In the genomic region with DNA sequence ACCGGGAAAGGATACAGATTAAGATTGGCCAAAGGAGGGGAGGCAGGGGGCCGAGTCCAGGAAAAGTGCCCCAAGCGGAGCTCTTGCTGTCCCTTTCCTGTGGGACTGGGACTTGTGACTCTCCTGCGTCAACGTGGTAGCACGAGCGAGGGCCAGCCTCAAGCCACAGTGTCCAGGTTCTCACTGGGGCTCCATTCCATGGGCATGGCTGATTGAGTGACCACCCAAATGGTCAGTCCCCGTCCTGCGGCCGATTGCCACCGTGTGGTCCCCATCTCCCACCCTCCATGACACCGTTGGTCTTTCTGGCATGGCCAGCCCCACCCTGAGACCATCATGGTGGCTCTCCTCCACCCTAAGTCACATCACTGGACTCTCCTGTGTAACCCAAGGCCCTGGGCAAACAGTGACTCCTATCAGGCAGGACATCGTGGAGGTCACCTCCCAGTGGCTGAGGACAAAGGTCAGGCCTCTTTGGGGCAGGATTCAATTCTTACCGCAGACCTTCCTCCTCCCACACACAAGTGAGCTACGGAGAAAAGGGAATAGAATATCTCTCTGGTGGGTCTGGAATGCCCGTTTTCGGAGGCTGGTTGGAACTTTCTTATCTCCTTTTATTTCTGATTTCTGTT, we compare ENCODE assay signal across 1 cellular context.
A peak's percentile ranks its signal among the peaks of the same experiment; 100 is the strongest.
TF ChIP-seq lines count a peak whose summit lies in the region.

No MANE protein-coding gene starts in this region.

TF ChIP-seq in K562, 482 proteins besides CTCF, POLR2A, EP300 and RAD21:
- TF ChIP-seq ZNF445 (CRISPR knock-in tag; IDR thresholded peaks at IDR 0.05; ENCODE audit: low read depth) = no peak
- TF ChIP-seq NR2C1 (IDR thresholded peaks at IDR 0.05) = peak; percentile 26; the same call in 1 of the 2 replicates
- TF ChIP-seq NR2C1 (tag; IDR thresholded peaks at IDR 0.05) = peak; percentile 80
- TF ChIP-seq, protein P1, sequence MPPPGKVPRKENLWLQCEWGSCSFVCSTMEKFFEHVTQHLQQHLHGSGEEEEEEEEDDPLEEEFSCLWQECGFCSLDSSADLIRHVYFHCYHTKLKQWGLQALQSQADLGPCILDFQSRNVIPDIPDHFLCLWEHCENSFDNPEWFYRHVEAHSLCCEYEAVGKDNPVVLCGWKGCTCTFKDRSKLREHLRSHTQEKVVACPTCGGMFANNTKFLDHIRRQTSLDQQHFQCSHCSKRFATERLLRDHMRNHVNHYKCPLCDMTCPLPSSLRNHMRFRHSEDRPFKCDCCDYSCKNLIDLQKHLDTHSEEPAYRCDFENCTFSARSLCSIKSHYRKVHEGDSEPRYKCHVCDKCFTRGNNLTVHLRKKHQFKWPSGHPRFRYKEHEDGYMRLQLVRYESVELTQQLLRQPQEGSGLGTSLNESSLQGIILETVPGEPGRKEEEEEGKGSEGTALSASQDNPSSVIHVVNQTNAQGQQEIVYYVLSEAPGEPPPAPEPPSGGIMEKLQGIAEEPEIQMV (tag; conservative IDR thresholded peaks at IDR 0.05; ENCODE audit: low read depth) = no peak
- TF ChIP-seq RCOR1 (IDR thresholded peaks at IDR 0.05; ENCODE audit: borderline replicate concordance in 1 of 2, low read depth in 2 of 2, low read length in 2 of 2) = peak in 1 of 2 experiments; percentile 36; a peak in 1 of 4 replicates
- TF ChIP-seq, protein P2, sequence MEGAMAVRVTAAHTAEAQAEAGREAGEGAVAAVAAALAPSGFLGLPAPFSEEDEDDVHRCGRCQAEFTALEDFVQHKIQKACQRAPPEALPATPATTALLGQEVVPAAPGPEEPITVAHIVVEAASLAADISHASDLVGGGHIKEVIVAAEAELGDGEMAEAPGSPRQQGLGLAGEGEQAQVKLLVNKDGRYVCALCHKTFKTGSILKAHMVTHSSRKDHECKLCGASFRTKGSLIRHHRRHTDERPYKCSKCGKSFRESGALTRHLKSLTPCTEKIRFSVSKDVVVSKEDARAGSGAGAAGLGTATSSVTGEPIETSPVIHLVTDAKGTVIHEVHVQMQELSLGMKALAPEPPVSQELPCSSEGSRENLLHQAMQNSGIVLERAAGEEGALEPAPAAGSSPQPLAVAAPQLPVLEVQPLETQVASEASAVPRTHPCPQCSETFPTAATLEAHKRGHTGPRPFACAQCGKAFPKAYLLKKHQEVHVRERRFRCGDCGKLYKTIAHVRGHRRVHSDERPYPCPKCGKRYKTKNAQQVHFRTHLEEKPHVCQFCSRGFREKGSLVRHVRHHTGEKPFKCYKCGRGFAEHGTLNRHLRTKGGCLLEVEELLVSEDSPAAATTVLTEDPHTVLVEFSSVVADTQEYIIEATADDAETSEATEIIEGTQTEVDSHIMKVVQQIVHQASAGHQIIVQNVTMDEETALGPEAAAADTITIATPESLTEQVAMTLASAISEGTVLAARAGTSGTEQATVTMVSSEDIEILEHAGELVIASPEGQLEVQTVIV (CRISPR knock-in tag; IDR thresholded peaks at IDR 0.05; ENCODE audit: borderline replicate concordance) = no peak
- TF ChIP-seq NCOA2 (IDR thresholded peaks at IDR 0.05; ENCODE audit: partially characterized antibody in 2 of 2) = no peak
- peak; percentile 84 for TF ChIP-seq ESRRA (IDR thresholded peaks at IDR 0.05; ENCODE audit: borderline replicate concordance, low read depth)
- TF ChIP-seq NR2C2 (CRISPR knock-in tag; IDR thresholded peaks at IDR 0.05) = no peak
- peak; percentile 50 for TF ChIP-seq NR2C2 (tag; IDR thresholded peaks at IDR 0.05)
- TF ChIP-seq TCF7 (IDR thresholded peaks at IDR 0.05; ENCODE audit: borderline replicate concordance) = no peak
- TF ChIP-seq ZNF274 (IDR thresholded peaks at IDR 0.05; ENCODE audit: borderline replicate concordance, low read depth, low read length) = no peak
- TF ChIP-seq NCOR1 (IDR thresholded peaks at IDR 0.05) = no peak
- TF ChIP-seq, protein P3, sequence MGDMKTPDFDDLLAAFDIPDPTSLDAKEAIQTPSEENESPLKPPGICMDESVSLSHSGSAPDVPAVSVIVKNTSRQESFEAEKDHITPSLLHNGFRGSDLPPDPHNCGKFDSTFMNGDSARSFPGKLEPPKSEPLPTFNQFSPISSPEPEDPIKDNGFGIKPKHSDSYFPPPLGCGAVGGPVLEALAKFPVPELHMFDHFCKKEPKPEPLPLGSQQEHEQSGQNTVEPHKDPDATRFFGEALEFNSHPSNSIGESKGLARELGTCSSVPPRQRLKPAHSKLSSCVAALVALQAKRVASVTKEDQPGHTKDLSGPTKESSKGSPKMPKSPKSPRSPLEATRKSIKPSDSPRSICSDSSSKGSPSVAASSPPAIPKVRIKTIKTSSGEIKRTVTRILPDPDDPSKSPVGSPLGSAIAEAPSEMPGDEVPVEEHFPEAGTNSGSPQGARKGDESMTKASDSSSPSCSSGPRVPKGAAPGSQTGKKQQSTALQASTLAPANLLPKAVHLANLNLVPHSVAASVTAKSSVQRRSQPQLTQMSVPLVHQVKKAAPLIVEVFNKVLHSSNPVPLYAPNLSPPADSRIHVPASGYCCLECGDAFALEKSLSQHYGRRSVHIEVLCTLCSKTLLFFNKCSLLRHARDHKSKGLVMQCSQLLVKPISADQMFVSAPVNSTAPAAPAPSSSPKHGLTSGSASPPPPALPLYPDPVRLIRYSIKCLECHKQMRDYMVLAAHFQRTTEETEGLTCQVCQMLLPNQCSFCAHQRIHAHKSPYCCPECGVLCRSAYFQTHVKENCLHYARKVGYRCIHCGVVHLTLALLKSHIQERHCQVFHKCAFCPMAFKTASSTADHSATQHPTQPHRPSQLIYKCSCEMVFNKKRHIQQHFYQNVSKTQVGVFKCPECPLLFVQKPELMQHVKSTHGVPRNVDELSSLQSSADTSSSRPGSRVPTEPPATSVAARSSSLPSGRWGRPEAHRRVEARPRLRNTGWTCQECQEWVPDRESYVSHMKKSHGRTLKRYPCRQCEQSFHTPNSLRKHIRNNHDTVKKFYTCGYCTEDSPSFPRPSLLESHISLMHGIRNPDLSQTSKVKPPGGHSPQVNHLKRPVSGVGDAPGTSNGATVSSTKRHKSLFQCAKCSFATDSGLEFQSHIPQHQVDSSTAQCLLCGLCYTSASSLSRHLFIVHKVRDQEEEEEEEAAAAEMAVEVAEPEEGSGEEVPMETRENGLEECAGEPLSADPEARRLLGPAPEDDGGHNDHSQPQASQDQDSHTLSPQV (IDR thresholded peaks at IDR 0.05) = no peak
- no peak for TF ChIP-seq KHSRP (IDR thresholded peaks at IDR 0.05)
- TF ChIP-seq ZNF354B (CRISPR knock-in tag; IDR thresholded peaks at IDR 0.05) = no peak
- no peak for TF ChIP-seq ZKSCAN3 (CRISPR knock-in tag; IDR thresholded peaks at IDR 0.05)
- TF ChIP-seq CBFA2T3 (IDR thresholded peaks at IDR 0.05) = no peak
- TF ChIP-seq, protein P4, sequence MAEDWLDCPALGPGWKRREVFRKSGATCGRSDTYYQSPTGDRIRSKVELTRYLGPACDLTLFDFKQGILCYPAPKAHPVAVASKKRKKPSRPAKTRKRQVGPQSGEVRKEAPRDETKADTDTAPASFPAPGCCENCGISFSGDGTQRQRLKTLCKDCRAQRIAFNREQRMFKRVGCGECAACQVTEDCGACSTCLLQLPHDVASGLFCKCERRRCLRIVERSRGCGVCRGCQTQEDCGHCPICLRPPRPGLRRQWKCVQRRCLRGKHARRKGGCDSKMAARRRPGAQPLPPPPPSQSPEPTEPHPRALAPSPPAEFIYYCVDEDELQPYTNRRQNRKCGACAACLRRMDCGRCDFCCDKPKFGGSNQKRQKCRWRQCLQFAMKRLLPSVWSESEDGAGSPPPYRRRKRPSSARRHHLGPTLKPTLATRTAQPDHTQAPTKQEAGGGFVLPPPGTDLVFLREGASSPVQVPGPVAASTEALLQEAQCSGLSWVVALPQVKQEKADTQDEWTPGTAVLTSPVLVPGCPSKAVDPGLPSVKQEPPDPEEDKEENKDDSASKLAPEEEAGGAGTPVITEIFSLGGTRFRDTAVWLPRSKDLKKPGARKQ (CRISPR knock-in tag; IDR thresholded peaks at IDR 0.05) = no peak
- no peak for TF ChIP-seq ATF3 (IDR thresholded peaks at IDR 0.05)
- no peak for TF ChIP-seq ATF3 (CRISPR knock-in tag; conservative IDR thresholded peaks at IDR 0.05)
- TF ChIP-seq ZNF695 (CRISPR knock-in tag; IDR thresholded peaks at IDR 0.05) = no peak
- TF ChIP-seq JUNB (CRISPR knock-in tag; conservative IDR thresholded peaks at IDR 0.05) = no peak
